20 cellular contexts compared by ENCODE assay signal in the genomic region with DNA sequence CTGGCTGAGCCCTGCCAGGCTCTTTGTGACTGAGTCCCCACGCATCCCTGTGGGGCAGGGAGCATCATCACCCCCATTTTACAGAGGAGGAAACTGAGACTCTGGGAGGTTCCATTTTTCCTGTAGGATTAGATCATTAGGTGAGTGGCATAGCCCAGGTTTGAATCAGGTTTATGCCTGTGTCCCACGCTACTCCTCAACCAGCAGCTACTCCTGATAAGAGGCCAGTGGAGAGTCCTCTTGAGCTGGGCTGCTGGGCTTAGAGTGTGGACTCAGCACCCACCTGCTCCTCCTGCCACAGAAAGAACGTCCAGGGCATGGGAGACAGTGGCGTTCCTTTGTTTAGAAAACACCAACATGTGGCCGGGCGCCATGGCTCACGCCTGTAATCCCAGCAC. TPM values are rescaled to one million over a fixed set of nuclear protein-coding genes. Genes with fewer than 3 reads are reported as not detected.
DNase-seq lines count a peak whose midpoint lies in the region; ATAC-seq, FAIRE-seq and TF ChIP-seq lines count a peak whose summit lies in the region.
"Had no signal": no experiment of that assay in that cellular context is flagged by ENCODE, and none has a peak within 500 bp of the region (broad histone marks: within the 10 kb centered on the region; RNA-seq: fewer than 3 reads in every experiment).

No MANE protein-coding gene starts in this region.

- WGBS in HepG2 (ENCODE audit: low lambda C conversion rate), result 61% methylated on average over 7 of the region's 7 CpGs
- 77% methylated on average over 4 of the region's 7 CpGs for WGBS in right lobe of liver (ENCODE audit: insufficient coverage, low coverage, low lambda C conversion rate, missing lambda C conversion rate)
- WGBS in upper lobe of left lung, 2 donors, result 62 to 69% methylated on average over 7 of the region's 7 CpGs

- H3K4me1 ChIP-seq in HepG2 (ENCODE audit: insufficient read depth, low read length) (peaks cover 21% of the 10 kb centered on the region), right lobe of liver (no peaks in the 10 kb centered on the region), upper lobe of left lung (peaks cover 0 to 8% (median 7%) of the 10 kb centered on the region in 4 donors)

- peaks cover 91% of the 10 kb centered on the region for H3K36me3 Mint-ChIP-seq in dendritic cell treated with granulocyte-macrophage colony-stimulating factor and Interleukin-4, amounts not matched to agents 40 ng/mL and 50 ng/mL, for 4 days (ENCODE audit: low read depth)

- H3K27ac Mint-ChIP-seq in dendritic cell treated with granulocyte-macrophage colony-stimulating factor and Interleukin-4, amounts not matched to agents 40 ng/mL and 50 ng/mL, for 4 days, result peak overlapping the region; percentile 63
- H3K27ac Mint-ChIP-seq: GM23338, HFFc6 had no signal

- no peak overlapping the region for H3K9ac ChIP-seq in HepG2 (ENCODE audit: insufficient read depth, low read depth, low read length)
- H3K9ac ChIP-seq: BLaER1 had no signal

- no peaks in the 10 kb centered on the region for H3K9me3 ChIP-seq in HepG2 (ENCODE audit: low read length)
- H3K9me3 ChIP-seq in right lobe of liver, result no peaks in the 10 kb centered on the region
- H3K9me3 ChIP-seq in upper lobe of left lung, result no peaks in the 10 kb centered on the region
- H3K9me3 ChIP-seq: BLaER1 had no signal

- no peaks in the 10 kb centered on the region for H4K20me1 ChIP-seq in HepG2 (ENCODE audit: insufficient read depth, low read length)
- H4K20me1 ChIP-seq: BLaER1 had no signal

- no peaks in the 10 kb centered on the region for H3K9me3 Mint-ChIP-seq in dendritic cell treated with granulocyte-macrophage colony-stimulating factor and Interleukin-4, amounts not matched to agents 40 ng/mL and 50 ng/mL, for 4 days
- H3K9me3 Mint-ChIP-seq: GM23338, HFFc6 had no signal

- H3K36me3 ChIP-seq in HepG2 (replicated peaks in 1 of 2; ENCODE audit: control insufficient read depth in 1 of 2, insufficient read depth in 2 of 2, low read length in 2 of 2) (no peaks in the 10 kb centered on the region), right lobe of liver (peaks cover 0 to 29% (median 10%) of the 10 kb centered on the region in 4 donors), upper lobe of left lung (peaks cover 20 to 80% (median 45%) of the 10 kb centered on the region in 4 donors)
- H3K36me3 ChIP-seq: BLaER1 had no signal

- H3K4me1 Mint-ChIP-seq in dendritic cell treated with granulocyte-macrophage colony-stimulating factor and Interleukin-4, amounts not matched to agents 40 ng/mL and 50 ng/mL, for 4 days (ENCODE audit: low read depth), result peaks cover 54% of the 10 kb centered on the region

- DNase-seq in DMS53 (lab: John Stamatoyannopoulos, UW), result peak; percentile 57
- no peak for DNase-seq in DMS53 treated with DMSO at 0.1 percent for 48 hours (lab: John Stamatoyannopoulos, UW; ENCODE audit: unreplicated experiment)
- DNase-seq in HepG2 (ENCODE audit: low spot score), result no peak
- DNase-seq in right lobe of liver, result no peak
- no peak for DNase-seq in upper lobe of left lung
- no peak for DNase-seq in hippocampal formation (lab: John Stamatoyannopoulos, UW)
- DNase-seq: HFFc6, Kasumi-1, NCI-H1436, NCI-H2081 treated with DMSO at 0.1 percent for 48 hours, NCI-H2227 treated with DMSO at 0.1 percent for 48 hours, NCI-H526 treated with DMSO at 0.1 percent for 48 hours, PC-3 had no signal

- in situ Hi-C loops in HepG2 (cut with HindIII; ENCODE audit: extremely low pct_ligation_motif_present, low pct_unique_long_range_greater_than_20kb), result no loop called here

- no peak for FAIRE-seq in HepG2 (lab: Jason Lieb, UNC)
- FAIRE-seq: GM12892 had no signal

- TF ChIP-seq CTCF in HepG2 (CRISPR knock-in tag; IDR thresholded peaks at IDR 0.05), result no peak
- no peak for TF ChIP-seq CTCF in right lobe of liver (IDR thresholded peaks at IDR 0.05)
- no peak for TF ChIP-seq CTCF in upper lobe of left lung (IDR thresholded peaks at IDR 0.05)

- TF ChIP-seq EP300 in HepG2 (IDR thresholded peaks at IDR 0.05; ENCODE audit: low read depth in 2 of 2, low read length in 2 of 2) (no peak), HepG2 (CRISPR knock-in tag; IDR thresholded peaks at IDR 0.05; ENCODE audit: borderline replicate concordance) (no peak), upper lobe of left lung (IDR thresholded peaks at IDR 0.05) (no peak)

- H3K79me2 ChIP-seq in HepG2 (ENCODE audit: insufficient read depth, low read length), result no peaks in the 10 kb centered on the region

- H3K27me3 ChIP-seq in HepG2 (ENCODE audit: control insufficient read depth in 1 of 2, insufficient read depth in 2 of 2, low read length in 2 of 2), result peaks cover 3 to 8% of the 10 kb centered on the region in 2 experiments; a peak in 2 of 5 replicates
- no peaks in the 10 kb centered on the region for H3K27me3 ChIP-seq in right lobe of liver
- no peaks in the 10 kb centered on the region for H3K27me3 ChIP-seq in upper lobe of left lung
- H3K27me3 ChIP-seq: BLaER1 had no signal

- CTCF ChIA-PET in HepG2 (lab: Yijun Ruan, JAX; ENCODE audit: low intra/inter-chr PET ratio, low total read pairs), result no interaction called here

- no peak overlapping the region for H3K4me2 ChIP-seq in HepG2 (ENCODE audit: low read depth, low read length)
- H3K4me2 ChIP-seq: GM23338 had no signal

- no peak overlapping the region for H3K4me3 Mint-ChIP-seq in dendritic cell treated with granulocyte-macrophage colony-stimulating factor and Interleukin-4, amounts not matched to agents 40 ng/mL and 50 ng/mL, for 4 days
- H3K4me3 Mint-ChIP-seq: GM23338, HFFc6 had no signal

- H3K27me3 Mint-ChIP-seq in dendritic cell treated with granulocyte-macrophage colony-stimulating factor and Interleukin-4, amounts not matched to agents 40 ng/mL and 50 ng/mL, for 4 days, result no peaks in the 10 kb centered on the region

- H2AFZ ChIP-seq in HepG2 (ENCODE audit: low read length), result no peak overlapping the region
- H2AFZ ChIP-seq: GM23338 had no signal

- intact Hi-C loops in HepG2 (cut with micrococcal nuclease; ENCODE audit: unreplicated experiment) (no loop called here), right lobe of liver (cut with DNase I) (no loop called here)
- intact Hi-C loops in dendritic cell treated with granulocyte-macrophage colony-stimulating factor and Interleukin-4, amounts not matched to agents 40 ng/mL and 50 ng/mL, for 4 days (cut with micrococcal nuclease), result no loop called here

- H3K27ac ChIP-seq in HepG2 (ENCODE audit: extremely low read length, insufficient read depth, low read length), result no peak overlapping the region
- no peak overlapping the region for H3K27ac ChIP-seq in right lobe of liver
- peak overlapping the region in 3 of 4 donors; percentile 45 to 66 (median 61) for H3K27ac ChIP-seq in upper lobe of left lung
- H3K27ac ChIP-seq: 22Rv1, BLaER1 had no signal

- TF ChIP-seq POLR2A in HepG2 (IDR thresholded peaks at IDR 0.05; ENCODE audit: insufficient read depth in 1 of 2, low read depth in 2 of 2, low read length in 2 of 2) (no peak), right lobe of liver (IDR thresholded peaks at IDR 0.05) (no peak), upper lobe of left lung (IDR thresholded peaks at IDR 0.05) (no peak)

- ATAC-seq in HepG2, result no peak
- ATAC-seq in right lobe of liver, result no peak
- no peak for ATAC-seq in upper lobe of left lung (ENCODE audit: low FRiP score in 2 of 2)
- ATAC-seq in HG02885 (IDR thresholded peaks at IDR 0.05; ENCODE audit: poor library complexity, unreplicated experiment), result no peak
- ATAC-seq: PC-3 had no signal

- POLR2A ChIA-PET in HepG2 (lab: Yijun Ruan, JAX), result no interaction called here

- no TSS peak for BruUV-seq in HepG2 (replicated peaks; lab: Mats Ljungman, UMichigan)

- TF ChIP-seq RAD21 in HepG2 (CRISPR knock-in tag; IDR thresholded peaks at IDR 0.05), result no peak

- no peak overlapping the region for H3K4me3 ChIP-seq in HepG2 (replicated peaks in 1 of 3; ENCODE audit: insufficient read depth in 1 of 3, low read depth in 2 of 3, low read length in 3 of 3)
- no peak overlapping the region for H3K4me3 ChIP-seq in right lobe of liver
- no peak overlapping the region for H3K4me3 ChIP-seq in upper lobe of left lung
- H3K4me3 ChIP-seq: BLaER1, GM23338 had no signal

RNA-seq across cellular contexts. Expression of a gene that starts 30.7 kb away (rescaled TPM):
- total RNA-seq in HepG2 (2016; rRNA removed; fragmentation: Illumina TruSeq; extraction: Trizol) (0.04 TPM in 1 of 2 replicates, not detected in the other), right lobe of liver (10 to 100 TPM; 12.9 to 56.9 (median 26.5) TPM), upper lobe of left lung (100 to 1,000 TPM in 1 of 6 donors, 10 to 100 TPM in 5; 28.3 to 113 (median 58.5) TPM)
- not detected in 2 replicates for total RNA-seq in HepG2 (2016; cell fraction: cytosol; rRNA removed; fragmentation: Illumina TruSeq; extraction: Trizol; ENCODE audit: low read depth)
- total RNA-seq in HepG2 (2016; cell fraction: insoluble cytoplasmic fraction; rRNA removed; fragmentation: Illumina TruSeq; extraction: Trizol), result not detected in 2 replicates
- total RNA-seq in HepG2 (2016; cell fraction: membrane; rRNA removed; fragmentation: Illumina TruSeq; extraction: Trizol), result not detected in 2 replicates
- not detected in 2 replicates for total RNA-seq in HepG2 (2016; cell fraction: nucleus; rRNA removed; fragmentation: Illumina TruSeq; extraction: Trizol)
- 0.11 and 0.29 TPM in 2 replicates for polyA plus RNA-seq in HepG2 (2011; rRNA removed)
- 0.05 and 0.07 TPM in 2 replicates for polyA plus RNA-seq in HepG2 (2011; cell fraction: cytosol; rRNA removed)
- 0.05 TPM in 2 replicates for polyA plus RNA-seq in HepG2 (2011; cell fraction: nucleus; rRNA removed)
- not detected in 2 replicates for polyA plus RNA-seq in HepG2 (2012)
- not detected in 2 replicates for polyA plus RNA-seq in HepG2 (2016; cell fraction: cytosol; fragmentation: Illumina TruSeq; extraction: Trizol; ENCODE audit: low read depth)
- not detected in 2 replicates for polyA plus RNA-seq in HepG2 (2016; cell fraction: insoluble cytoplasmic fraction; fragmentation: Illumina TruSeq; extraction: Trizol; ENCODE audit: low read depth)
- not detected in 2 replicates for polyA plus RNA-seq in HepG2 (2016; cell fraction: membrane; fragmentation: Illumina TruSeq; extraction: Trizol; ENCODE audit: low read depth)
- polyA plus RNA-seq in HepG2 (2016; cell fraction: nucleus; fragmentation: Illumina TruSeq; extraction: Trizol; ENCODE audit: insufficient read depth, low read depth), result not detected in 2 replicates
- polyA minus RNA-seq in HepG2 (2011; rRNA and poly(A)+ RNA removed; ENCODE audit: low replicate concordance), result 0.14 and 1.1 TPM in 2 replicates
- not detected in 2 replicates for polyA minus RNA-seq in HepG2 (2011; cell fraction: cytosol; rRNA and poly(A)+ RNA removed)
- polyA minus RNA-seq in HepG2 (2011; cell fraction: nucleus; rRNA and poly(A)+ RNA removed), result 0.90 TPM in 1 of 2 replicates, not detected in the other
- total RNA-seq: G401 had no signal

RNA-seq across cellular contexts. Expression of a gene that starts 32.3 kb away (rescaled TPM):
- total RNA-seq in HepG2 (2016; rRNA removed; fragmentation: Illumina TruSeq; extraction: Trizol) (13.9 and 14.2 TPM in 2 replicates), right lobe of liver (10 to 100 TPM; 25.9 to 36.9 (median 30.8) TPM), upper lobe of left lung (100 to 1,000 TPM in 2 of 6 donors, 10 to 100 TPM in 4; 54.9 to 181 (median 87.9) TPM)
- total RNA-seq in HepG2 (2016; cell fraction: cytosol; rRNA removed; fragmentation: Illumina TruSeq; extraction: Trizol; ENCODE audit: low read depth), result 5.8 and 6.7 TPM in 2 replicates
- total RNA-seq in HepG2 (2016; cell fraction: insoluble cytoplasmic fraction; rRNA removed; fragmentation: Illumina TruSeq; extraction: Trizol), result 10.6 and 11.0 TPM in 2 replicates
- 4.5 and 5.9 TPM in 2 replicates for total RNA-seq in HepG2 (2016; cell fraction: membrane; rRNA removed; fragmentation: Illumina TruSeq; extraction: Trizol)
- total RNA-seq in HepG2 (2016; cell fraction: nucleus; rRNA removed; fragmentation: Illumina TruSeq; extraction: Trizol), result 20.5 and 26.2 TPM in 2 replicates
- 8.6 and 9.2 TPM in 2 replicates for polyA plus RNA-seq in HepG2 (2011; rRNA removed)
- polyA plus RNA-seq in HepG2 (2011; cell fraction: cytosol; rRNA removed), result 7.0 and 8.7 TPM in 2 replicates
- 16.7 and 19.0 TPM in 2 replicates for polyA plus RNA-seq in HepG2 (2011; cell fraction: nucleus; rRNA removed)
- 7.3 and 7.6 TPM in 2 replicates for polyA plus RNA-seq in HepG2 (2012)
- polyA plus RNA-seq in HepG2 (2016; cell fraction: cytosol; fragmentation: Illumina TruSeq; extraction: Trizol; ENCODE audit: low read depth), result 0.57 and 0.77 TPM in 2 replicates
- 7.9 and 10.6 TPM in 2 replicates for polyA plus RNA-seq in HepG2 (2016; cell fraction: insoluble cytoplasmic fraction; fragmentation: Illumina TruSeq; extraction: Trizol; ENCODE audit: low read depth)
- 1.4 and 1.5 TPM in 2 replicates for polyA plus RNA-seq in HepG2 (2016; cell fraction: membrane; fragmentation: Illumina TruSeq; extraction: Trizol; ENCODE audit: low read depth)
- polyA plus RNA-seq in HepG2 (2016; cell fraction: nucleus; fragmentation: Illumina TruSeq; extraction: Trizol; ENCODE audit: insufficient read depth, low read depth), result 10.4 and 11.0 TPM in 2 replicates
- 26.2 and 54.8 TPM in 2 replicates for polyA minus RNA-seq in HepG2 (2011; rRNA and poly(A)+ RNA removed; ENCODE audit: low replicate concordance)
- 11.6 and 12.3 TPM in 2 replicates for polyA minus RNA-seq in HepG2 (2011; cell fraction: cytosol; rRNA and poly(A)+ RNA removed)
- 52.4 and 72.0 TPM in 2 replicates for polyA minus RNA-seq in HepG2 (2011; cell fraction: nucleus; rRNA and poly(A)+ RNA removed)

Comparison
In these comparisons a context has a peak if more than half of its experiments do, and no peak if none do; other contexts are left out.
1. RNA of a gene that starts 30.7 kb away (total RNA-seq): 28.3 to 113 TPM in upper lobe of left lung and 12.9 to 56.9 TPM in right lobe of liver; 0.04 TPM in HepG2; every median in the first group is over 10 times any median in the second.
2. H3K27ac ChIP-seq: peak in upper lobe of left lung (3 of 4); none in HepG2 (single experiment) and right lobe of liver (0 of 3).